In genomic region chr2:101097638-101098037, GRCh38 we compare ENCODE assay signal across 1 cellular context.
TF ChIP-seq lines count a peak whose summit lies in the region.

No MANE protein-coding gene starts in this region.

TF ChIP-seq in HepG2, 621 proteins besides CTCF, POLR2A, EP300 and RAD21:
- TF ChIP-seq ZGPAT (CRISPR knock-in tag; IDR thresholded peaks at IDR 0.05) (0 out of 2 replicates have a peak, but pooled peaks have one; percentile 4), RFXANK (CRISPR knock-in tag; IDR thresholded peaks at IDR 0.05) (no peak), MED1 (CRISPR knock-in tag; IDR thresholded peaks at IDR 0.05) (0 out of 2 replicates have a peak, but pooled peaks have one; percentile 21), HOXD1 (CRISPR knock-in tag; IDR thresholded peaks at IDR 0.05) (peak; percentile 91), PLRG1 (conservative IDR thresholded peaks at IDR 0.05) (no peak), NR2F6 (IDR thresholded peaks at IDR 0.05) (0 out of 2 replicates have a peak, but pooled peaks have one; percentile 15), NR2F6 (CRISPR knock-in tag; IDR thresholded peaks at IDR 0.05) (no peak), ARID3A (IDR thresholded peaks at IDR 0.05; ENCODE audit: low read depth, low read length) (peak; percentile 30; the same call in 1 of the 2 replicates), ZZZ3 (CRISPR knock-in tag; IDR thresholded peaks at IDR 0.05; ENCODE audit: borderline replicate concordance) (no peak), MEIS2 (CRISPR knock-in tag; IDR thresholded peaks at IDR 0.05) (peak; percentile 53; the same call in 1 of the 2 replicates), U2AF2 (IDR thresholded peaks at IDR 0.05; ENCODE audit: low read depth, low read length) (no peak), SAP130 (CRISPR knock-in tag; IDR thresholded peaks at IDR 0.05; ENCODE audit: low read depth) (0 out of 2 replicates have a peak, but pooled peaks have one; percentile 35), ZBTB43 (CRISPR knock-in tag; conservative IDR thresholded peaks at IDR 0.05) (0 out of 2 replicates have a peak, but pooled peaks have one; percentile 21), GATAD2A (CRISPR knock-in tag; IDR thresholded peaks at IDR 0.05) (peak; percentile 34; the same call in 1 of the 2 replicates), SOX13 (IDR thresholded peaks at IDR 0.05) (no peak), SOX13 (CRISPR knock-in tag; conservative IDR thresholded peaks at IDR 0.05 in 1 of 2, IDR thresholded peaks at IDR 0.05 in 1 of 2) (peak in 1 of 2 experiments; percentile 60; a peak in 2 of 4 replicates), ZNF614 (CRISPR knock-in tag; IDR thresholded peaks at IDR 0.05; ENCODE audit: borderline replicate concordance) (0 out of 2 replicates have a peak, but pooled peaks have one; percentile 61)
